Comparison of ENCODE assay signal across 2 cellular contexts in genomic region chr14:72882047-72882446, GRCh38.
TF ChIP-seq lines count a peak whose summit lies in the region.

No MANE protein-coding gene starts in this region.

TF ChIP-seq in IMR-90, 13 proteins besides CTCF, POLR2A, EP300 and RAD21:
- TF ChIP-seq SMC3 (IDR thresholded peaks at IDR 0.05; ENCODE audit: low read depth, low read length) (no peak), MAFK (IDR thresholded peaks at IDR 0.05; ENCODE audit: low read depth, low read length) (peak; percentile 94)
TF ChIP-seq in IMR-90: peak in this region for 1.

TF ChIP-seq in endothelial cell of umbilical vein, 7 proteins besides CTCF, POLR2A, EP300 and RAD21:
- no peak for TF ChIP-seq POLR2AphosphoS5 (IDR thresholded peaks at IDR 0.05; ENCODE audit: insufficient read depth, low read depth, low read length)
- TF ChIP-seq, protein P1, sequence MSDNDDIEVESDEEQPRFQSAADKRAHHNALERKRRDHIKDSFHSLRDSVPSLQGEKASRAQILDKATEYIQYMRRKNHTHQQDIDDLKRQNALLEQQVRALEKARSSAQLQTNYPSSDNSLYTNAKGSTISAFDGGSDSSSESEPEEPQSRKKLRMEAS (IDR thresholded peaks at IDR 0.05; ENCODE audit: insufficient read depth, insufficient read length): no peak
- TF ChIP-seq JUN (IDR thresholded peaks at IDR 0.05; ENCODE audit: borderline replicate concordance, insufficient read depth, insufficient read length, low read depth): no peak
- TF ChIP-seq MYC (IDR thresholded peaks at IDR 0.05; ENCODE audit: low read depth, low read length): no peak
- no peak for TF ChIP-seq EZH2 (IDR thresholded peaks at IDR 0.05; ENCODE audit: borderline replicate concordance, low read depth, low read length, severe bottlenecking)
- TF ChIP-seq GATA2 (IDR thresholded peaks at IDR 0.05; ENCODE audit: insufficient read depth, insufficient read length, low read depth, low read length): no peak
- TF ChIP-seq FOS (IDR thresholded peaks at IDR 0.05; ENCODE audit: borderline replicate concordance, insufficient read depth, low read length): no peak
TF ChIP-seq in endothelial cell of umbilical vein: peak in this region for 0.
